Comparison of ENCODE assay signal across 11 cellular contexts in genomic region chr20:19945732-19946670, GRCh38.
DNase-seq lines count a peak whose midpoint lies in the region; ATAC-seq and TF ChIP-seq lines count a peak whose summit lies in the region.
"Had no signal": no experiment of that assay in that cellular context is flagged by ENCODE, and none has a peak within 500 bp of the region (broad histone marks: within the 10 kb centered on the region; RNA-seq: fewer than 3 reads in every experiment).

No MANE protein-coding gene starts in this region.

- peak overlapping the region in 3 of 4 donors; percentile 50 to 86 (median 69) for H3K27ac ChIP-seq in body of pancreas
- peak overlapping the region; percentile 75 for H3K27ac ChIP-seq in layer of hippocampus (ENCODE audit: low read depth, low read length)

- H3K36me3 Mint-ChIP-seq in stimulated activated effector memory CD8-positive, alpha-beta T cell treated with anti-CD3 and anti-CD28 coated beads, Interleukin-12 subunit alpha, Interleukin-12 subunit beta, amount 100 ng/mL, for 72 hours = no peaks in the 10 kb centered on the region

- TF ChIP-seq CTCF in body of pancreas (IDR thresholded peaks at IDR 0.05) = no peak

- H3K9me3 ChIP-seq in body of pancreas = no peaks in the 10 kb centered on the region
- H3K9me3 ChIP-seq: spleen had no signal

- DNase-seq in COLO829 (ENCODE audit: low spot score) = peak; percentile 21
- DNase-seq in body of pancreas = peak; percentile 65 to 78 (median 70)
- DNase-seq in stimulated activated effector memory CD8-positive, alpha-beta T cell treated with anti-CD3 and anti-CD28 coated beads, Interleukin-12 subunit alpha, Interleukin-12 subunit beta, amount 100 ng/mL, for 72 hours (ENCODE audit: low spot score in 2 of 2) = no peak
- no peak for DNase-seq in Kasumi-1 (lab: John Stamatoyannopoulos, UW)
- DNase-seq in NCI-H510A (lab: John Stamatoyannopoulos, UW) = no peak
- no peak for DNase-seq in SK-N-DZ (ENCODE audit: low spot score)
- no peak for DNase-seq in SKM-1 treated with dmso at 0.1 percent for 144 hours (lab: John Stamatoyannopoulos, UW; ENCODE audit: unreplicated experiment)
- DNase-seq: NCI-H2107, spleen had no signal

- H3K9me3 Mint-ChIP-seq in stimulated activated effector memory CD8-positive, alpha-beta T cell treated with anti-CD3 and anti-CD28 coated beads, Interleukin-12 subunit alpha, Interleukin-12 subunit beta, amount 100 ng/mL, for 72 hours = no peaks in the 10 kb centered on the region
- H3K9me3 Mint-ChIP-seq: activated CD8-positive, alpha-beta T cell treated with anti-CD3 and anti-CD28 coated beads for 36 hours had no signal

- peaks cover 66% of the 10 kb centered on the region for H3K4me1 ChIP-seq in body of pancreas

- WGBS in body of pancreas, 2 donors = 71 to 77% methylated on average over 14 of the region's 14 CpGs

- H3K27me3 ChIP-seq in body of pancreas (no peaks in the 10 kb centered on the region), layer of hippocampus (ENCODE audit: control insufficient read depth, insufficient read depth, low read length) (no peaks in the 10 kb centered on the region)
- H3K27me3 ChIP-seq: spleen had no signal

- peaks cover 15% of the 10 kb centered on the region for H3K4me1 Mint-ChIP-seq in stimulated activated effector memory CD8-positive, alpha-beta T cell treated with anti-CD3 and anti-CD28 coated beads, Interleukin-12 subunit alpha, Interleukin-12 subunit beta, amount 100 ng/mL, for 72 hours

- peak; percentile 75 for ATAC-seq in body of pancreas
- ATAC-seq in stimulated activated effector memory CD8-positive, alpha-beta T cell treated with anti-CD3 and anti-CD28 coated beads, Interleukin-12 subunit alpha, Interleukin-12 subunit beta, amount 100 ng/mL, for 72 hours = no peak

- H3K27ac Mint-ChIP-seq in stimulated activated effector memory CD8-positive, alpha-beta T cell treated with anti-CD3 and anti-CD28 coated beads, Interleukin-12 subunit alpha, Interleukin-12 subunit beta, amount 100 ng/mL, for 72 hours = peak overlapping the region; percentile 16
- H3K27ac Mint-ChIP-seq: activated CD8-positive, alpha-beta T cell treated with anti-CD3 and anti-CD28 coated beads for 36 hours had no signal

- no peak overlapping the region for H3K4me3 ChIP-seq in body of pancreas
- H3K4me3 ChIP-seq: spleen had no signal

- no peak overlapping the region for H3K4me3 Mint-ChIP-seq in stimulated activated effector memory CD8-positive, alpha-beta T cell treated with anti-CD3 and anti-CD28 coated beads, Interleukin-12 subunit alpha, Interleukin-12 subunit beta, amount 100 ng/mL, for 72 hours
- H3K4me3 Mint-ChIP-seq: activated CD8-positive, alpha-beta T cell treated with anti-CD3 and anti-CD28 coated beads for 36 hours had no signal

- intact Hi-C loops in body of pancreas (cut with DNase I) = no loop called here

- TF ChIP-seq POLR2A in body of pancreas (IDR thresholded peaks at IDR 0.05) = no peak

- H3K36me3 ChIP-seq in body of pancreas (replicated peaks in 1 of 2; ENCODE audit: insufficient read depth in 1 of 2, low read depth in 2 of 2) = no peaks in the 10 kb centered on the region

Comparison
In these comparisons a context has a peak if more than half of its experiments do, and no peak if none do; other contexts are left out.
1. DNase-seq: peak in COLO829 (single experiment) and body of pancreas (4 of 4); none in stimulated activated effector memory CD8-positive, alpha-beta T cell treated with anti-CD3 and anti-CD28 coated beads, Interleukin-12 subunit alpha, Interleukin-12 subunit beta, amount 100 ng/mL, for 72 hours (0 of 2), Kasumi-1 (0 of 2), NCI-H510A (single experiment), SK-N-DZ (single experiment) and SKM-1 treated with dmso at 0.1 percent for 144 hours (single experiment).